Comparison of ENCODE assay signal across 12 cellular contexts in genomic region chr5:72600401-72600981, GRCh38.
DNase-seq lines count a peak whose midpoint lies in the region; ATAC-seq and TF ChIP-seq lines count a peak whose summit lies in the region.
"Had no signal": no experiment of that assay in that cellular context is flagged by ENCODE, and none has a peak within 500 bp of the region (broad histone marks: within the 10 kb centered on the region; RNA-seq: fewer than 3 reads in every experiment).

No MANE protein-coding gene starts in this region.

- no peak for ATAC-seq in GM19351 (IDR thresholded peaks at IDR 0.05; ENCODE audit: unreplicated experiment)

- H3K4me3 ChIP-seq in foreskin fibroblast (ENCODE audit: low read depth in 1 of 2, low read length in 2 of 2) (no peak overlapping the region), transverse colon (no peak overlapping the region)
- H3K4me3 ChIP-seq: heart right ventricle had no signal

- peaks cover 21 to 50% (median 35%) of the 10 kb centered on the region in 4 donors for H3K4me1 ChIP-seq in transverse colon

- in situ Hi-C loops in transverse colon (cut with MboI; ENCODE audit: low pct_ligation_motif_present in 1 of 4, low pct_unique_long_range_greater_than_20kb in 1 of 4, low sequenced_read_pairs in 3 of 4) = loop anchor here in 2 of 4 donors (25.0 kb wide), 2 partner anchors 212 to 237 kb away; partner anchors contain the start of gene TNPO1 (in 1 of the 2)

- no peaks in the 10 kb centered on the region for H3K27me3 ChIP-seq in transverse colon
- H3K27me3 ChIP-seq: heart right ventricle had no signal

- no peak for TF ChIP-seq EP300 in transverse colon (IDR thresholded peaks at IDR 0.05; ENCODE audit: low read depth)

- DNase-seq in HS-27A (ENCODE audit: low read depth) = peak; percentile 77
- peak; percentile 34 for DNase-seq in SW480 (ENCODE audit: low spot score)
- DNase-seq in foreskin fibroblast = peak; percentile 96 to 97
- DNase-seq in transverse colon = peak; percentile 24
- no peak for DNase-seq in activated effector memory CD4-positive, alpha-beta T cell treated with anti-CD3 and anti-CD28 coated beads, Interleukin-2, amount 50 U/mL, for 16 hours
- DNase-seq in GM20000 (ENCODE audit: low spot score) = no peak
- DNase-seq in DMS 273 treated with DMSO at 0.1 percent for 48 hours (lab: John Stamatoyannopoulos, UW) = no peak
- DNase-seq: activated CD4-positive, alpha-beta memory T cell treated with anti-CD3 and anti-CD28 coated beads for 36 hours; heart right ventricle; RPMI8226; stimulated activated CD4-positive, alpha-beta T cell treated with anti-CD3 and anti-CD28 coated beads, Interleukin-2, amount 100 ng/mL, for 48 hours had no signal

- H3K36me3 ChIP-seq in transverse colon = no peaks in the 10 kb centered on the region
- H3K36me3 ChIP-seq: heart right ventricle had no signal

- WGBS in transverse colon (ENCODE audit: low coverage in 1 of 2), 2 donors = 43 to 54% methylated on average over 2 to 3 of the region's 3 CpGs

- peak overlapping the region; percentile 54 to 77 (median 65) for H3K27ac ChIP-seq in transverse colon

- H3K9me3 ChIP-seq in transverse colon = no peaks in the 10 kb centered on the region

- no peak for TF ChIP-seq CTCF in foreskin fibroblast (IDR thresholded peaks at IDR 0.05; ENCODE audit: low read depth, low read length)
- TF ChIP-seq CTCF in transverse colon (IDR thresholded peaks at IDR 0.05) = no peak
- TF ChIP-seq CTCF in GM20000 (IDR thresholded peaks at IDR 0.05; ENCODE audit: extremely low read depth, missing control alignments) = no peak

- intact Hi-C loops in transverse colon (cut with DNase I; ENCODE audit: low total_unique reads) = no loop called here

- TF ChIP-seq POLR2A in transverse colon (IDR thresholded peaks at IDR 0.05) = no peak

Comparison
In these comparisons a context has a peak if more than half of its experiments do, and no peak if none do; other contexts are left out.
1. DNase-seq: peak in HS-27A (single experiment), SW480 (single experiment), foreskin fibroblast (2 of 2) and transverse colon (single experiment); none in activated effector memory CD4-positive, alpha-beta T cell treated with anti-CD3 and anti-CD28 coated beads, Interleukin-2, amount 50 U/mL, for 16 hours (single experiment), GM20000 (single experiment) and DMS 273 treated with DMSO at 0.1 percent for 48 hours (single experiment).